Comparison of ENCODE assay signal across 8 cellular contexts in the genomic region with DNA sequence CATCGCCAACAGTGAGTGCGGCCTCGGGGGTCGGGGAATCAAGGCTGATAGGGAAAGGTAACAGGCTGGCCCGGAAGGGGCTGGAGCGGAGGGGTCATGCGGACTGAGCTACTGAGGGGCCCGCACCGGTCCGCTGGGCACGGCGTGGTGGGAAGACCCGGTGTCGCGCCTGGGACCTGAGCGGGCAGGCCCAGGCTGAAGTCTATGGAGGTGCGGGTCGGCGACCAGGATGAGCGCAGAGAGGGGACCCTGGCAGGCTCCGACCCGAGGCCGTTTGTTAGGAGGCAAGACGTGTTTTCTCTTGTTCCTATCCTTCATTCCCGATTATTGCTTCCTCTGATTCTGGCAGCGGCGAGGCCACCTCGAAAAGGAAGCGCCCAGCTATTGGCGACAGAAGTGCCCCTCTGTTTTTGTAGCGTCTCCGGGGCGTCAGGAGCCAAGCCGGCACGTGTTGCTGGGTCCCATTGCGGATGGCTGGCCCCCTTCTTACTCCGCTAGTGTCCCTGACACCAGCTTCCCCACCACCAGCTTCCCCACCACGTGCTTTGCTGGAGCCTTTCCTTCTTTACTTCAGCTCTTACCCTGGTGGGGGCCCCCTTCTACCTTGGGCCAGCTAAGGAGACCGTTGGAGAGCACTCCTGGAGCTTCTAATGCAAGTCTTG. TPM values are rescaled to one million over a fixed set of nuclear protein-coding genes. Genes with fewer than 3 reads are reported as not detected.
DNase-seq lines count a peak whose midpoint lies in the region; ATAC-seq, FAIRE-seq and TF ChIP-seq lines count a peak whose summit lies in the region.

No MANE protein-coding gene starts in this region.

- TF ChIP-seq POLR2A in lower leg skin (IDR thresholded peaks at IDR 0.05): no peak

- H3K9ac ChIP-seq in subcutaneous abdominal adipose tissue (ENCODE audit: low read length in 5 of 5): peak overlapping the region; percentile 81 to 95 (median 94)

- no peaks in the 10 kb centered on the region for H3K27me3 ChIP-seq in bronchial epithelial cell (ENCODE audit: control insufficient read depth, insufficient read depth, low read length)
- H3K27me3 ChIP-seq in subcutaneous abdominal adipose tissue (ENCODE audit: control insufficient read depth in 5 of 5, insufficient read depth in 4 of 5, low read length in 5 of 5): no peaks in the 10 kb centered on the region

- intact Hi-C loops in lower leg skin (cut with DNase I; ENCODE audit: low total_unique reads): no loop called here

- H3K36me3 ChIP-seq in bronchial epithelial cell (ENCODE audit: control insufficient read depth, insufficient read depth, low read length): peaks cover 13% of the 10 kb centered on the region
- peaks cover 9 to 32% (median 27%) of the 10 kb centered on the region in 5 donors for H3K36me3 ChIP-seq in subcutaneous abdominal adipose tissue (ENCODE audit: control insufficient read depth in 5 of 5, insufficient read depth in 5 of 5, low read length in 5 of 5)

- H3K27ac ChIP-seq in subcutaneous abdominal adipose tissue (ENCODE audit: low read depth, low read length): peak overlapping the region; percentile 81

- ATAC-seq in GM18499 (IDR thresholded peaks at IDR 0.05; ENCODE audit: insufficient read depth, unreplicated experiment): peak; percentile 4
- ATAC-seq in HG02759 (IDR thresholded peaks at IDR 0.05; ENCODE audit: unreplicated experiment): peak; percentile 16

- DNase-seq in RPMI8226 (peak; percentile 49), bronchial epithelial cell (ENCODE audit: low read depth) (no peak), lower leg skin (ENCODE audit: low spot score in 2 of 2) (no peak), activated gamma-delta T cell treated with Interleukin-2 at 50 U/mL for 16 hours (no peak), HPDE6-E6E7 (ENCODE audit: extremely low spot score) (no peak)

- peak overlapping the region; percentile 91 for H3K4me3 ChIP-seq in bronchial epithelial cell (ENCODE audit: low read depth, low read length)
- H3K4me3 ChIP-seq in lower leg skin (ENCODE audit: low read depth, poor library complexity, severe bottlenecking): peak overlapping the region; percentile 83
- peak overlapping the region; percentile 78 to 96 (median 88) for H3K4me3 ChIP-seq in subcutaneous abdominal adipose tissue (ENCODE audit: low read depth in 1 of 5, low read length in 5 of 5)

- no peak for FAIRE-seq in bronchial epithelial cell (lab: Jason Lieb, UNC)

- H3K4me1 ChIP-seq in subcutaneous abdominal adipose tissue (ENCODE audit: control insufficient read depth in 5 of 5, insufficient read depth in 5 of 5, low read length in 5 of 5): peaks cover 13 to 28% (median 22%) of the 10 kb centered on the region in 5 donors

- TF ChIP-seq CTCF in bronchial epithelial cell (IDR thresholded peaks at IDR 0.05; ENCODE audit: insufficient read depth, low read length, severe bottlenecking) (peak; percentile 10), lower leg skin (IDR thresholded peaks at IDR 0.05) (peak in 1 of 3 donors; percentile 2)

- WGBS in lower leg skin, 2 donors: 0% methylated on average over 39 of the region's 39 CpGs

- H3K9me3 ChIP-seq in subcutaneous abdominal adipose tissue (ENCODE audit: control insufficient read depth in 5 of 5, low read length in 5 of 5): no peaks in the 10 kb centered on the region

RNA-seq across cellular contexts. Expression of a gene that starts 0.6 kb away (rescaled TPM):
- 168 and 172 TPM in 2 replicates for total RNA-seq in bronchial epithelial cell
- total RNA-seq in lower leg skin: 100 to 1,000 TPM; 118 to 201 (median 130) TPM

RNA-seq across cellular contexts. Expression of a gene that starts 11.5 kb away (rescaled TPM):
- total RNA-seq in bronchial epithelial cell: 3,411 and 3,733 TPM in 2 replicates
- 1,000 to 10,000 TPM; 3,201 to 5,967 (median 4,725) TPM for total RNA-seq in lower leg skin

RNA-seq across cellular contexts. Expression of a gene that starts 13.1 kb away (rescaled TPM):
- 3.5 and 4.5 TPM in 2 replicates for total RNA-seq in bronchial epithelial cell
- 1 to 10 TPM; 3.4 to 4.4 (median 3.7) TPM for total RNA-seq in lower leg skin

RNA-seq across cellular contexts. Expression of a gene that starts 23.1 kb away (rescaled TPM):
- total RNA-seq in bronchial epithelial cell (253 and 304 TPM in 2 replicates), lower leg skin (10 to 100 TPM; 51.2 to 84.1 (median 64.9) TPM)

RNA-seq across cellular contexts. Expression of a gene that starts 25.0 kb away (rescaled TPM):
- 21.1 and 59.8 TPM in 2 replicates for total RNA-seq in bronchial epithelial cell
- 100 to 1,000 TPM; 177 to 209 (median 202) TPM for total RNA-seq in lower leg skin
